In the genomic region with DNA sequence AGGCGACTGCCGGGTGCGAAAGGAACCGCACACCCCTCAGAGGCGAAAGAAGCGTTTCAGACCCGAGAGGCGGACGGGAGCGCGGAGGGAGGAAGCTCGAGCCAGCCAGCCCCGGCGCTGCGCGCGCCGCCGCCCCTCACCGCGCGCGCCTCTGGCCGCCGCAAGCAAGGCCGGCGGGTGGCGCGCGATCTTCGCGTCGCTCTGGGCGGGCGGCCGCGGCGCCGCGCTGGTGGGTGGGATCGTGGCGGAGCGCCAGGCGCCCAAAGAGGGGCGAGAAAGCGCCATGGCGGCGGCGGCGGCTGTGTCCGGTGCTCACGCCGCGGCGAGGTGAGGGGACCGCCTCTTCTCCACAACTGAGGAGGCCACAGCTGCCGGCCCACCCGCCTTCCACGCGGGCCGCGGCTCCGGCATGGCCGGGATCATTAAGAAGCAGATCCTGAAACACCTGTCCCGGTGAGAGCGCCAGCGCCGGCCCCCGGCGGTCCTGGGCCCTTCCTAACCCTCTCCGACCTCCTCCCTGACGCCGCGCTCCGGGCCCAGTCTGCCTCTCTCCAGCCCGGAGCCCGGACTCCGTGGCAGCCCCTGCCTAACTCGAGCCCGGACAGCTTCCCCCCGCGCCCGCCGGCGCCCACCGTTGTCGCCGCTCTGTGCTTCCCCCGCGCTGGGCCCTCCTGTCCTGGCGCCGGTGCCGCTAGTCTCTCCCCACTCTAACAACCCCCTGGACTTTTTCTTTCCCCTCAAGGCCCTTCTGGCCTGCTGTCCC, we compare ENCODE assay signal across 1 cellular context.
TF ChIP-seq lines count a peak whose summit lies in the region.

A gene with protein sequence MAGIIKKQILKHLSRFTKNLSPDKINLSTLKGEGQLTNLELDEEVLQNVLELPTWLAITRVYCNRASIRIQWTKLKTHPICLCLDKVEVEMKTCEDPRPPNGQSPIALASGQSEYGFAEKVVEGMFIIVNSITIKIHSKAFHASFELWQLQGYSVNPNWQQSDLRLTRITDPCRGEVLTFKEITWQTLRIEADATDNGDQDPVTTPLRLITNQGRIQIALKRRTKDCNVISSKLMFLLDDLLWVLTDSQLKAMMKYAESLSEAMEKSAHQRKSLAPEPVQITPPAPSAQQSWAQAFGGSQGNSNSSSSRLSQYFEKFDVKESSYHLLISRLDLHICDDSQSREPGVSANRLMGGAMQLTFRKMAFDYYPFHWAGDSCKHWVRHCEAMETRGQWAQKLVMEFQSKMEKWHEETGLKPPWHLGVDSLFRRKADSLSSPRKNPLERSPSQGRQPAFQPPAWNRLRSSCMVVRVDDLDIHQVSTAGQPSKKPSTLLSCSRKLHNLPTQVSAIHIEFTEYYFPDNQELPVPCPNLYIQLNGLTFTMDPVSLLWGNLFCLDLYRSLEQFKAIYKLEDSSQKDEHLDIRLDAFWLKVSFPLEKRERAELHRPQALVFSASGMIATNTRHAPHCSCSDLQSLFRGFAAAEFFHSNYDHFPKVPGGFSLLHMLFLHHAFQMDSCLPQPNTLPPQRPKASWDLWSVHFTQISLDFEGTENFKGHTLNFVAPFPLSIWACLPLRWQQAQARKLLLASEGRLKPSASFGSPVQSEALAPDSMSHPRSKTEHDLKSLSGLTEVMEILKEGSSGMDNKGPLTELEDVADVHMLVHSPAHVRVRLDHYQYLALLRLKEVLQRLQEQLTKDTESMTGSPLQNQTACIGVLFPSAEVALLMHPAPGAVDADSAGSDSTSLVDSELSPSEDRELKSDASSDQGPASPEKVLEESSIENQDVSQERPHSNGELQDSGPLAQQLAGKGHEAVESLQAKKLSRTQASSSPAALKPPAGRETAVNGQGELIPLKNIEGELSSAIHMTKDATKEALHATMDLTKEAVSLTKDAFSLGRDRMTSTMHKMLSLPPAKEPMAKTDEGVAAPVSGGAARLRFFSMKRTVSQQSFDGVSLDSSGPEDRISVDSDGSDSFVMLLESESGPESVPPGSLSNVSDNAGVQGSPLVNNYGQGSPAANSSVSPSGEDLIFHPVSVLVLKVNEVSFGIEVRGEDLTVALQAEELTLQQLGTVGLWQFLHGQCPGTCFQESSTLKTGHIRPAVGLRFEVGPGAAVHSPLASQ (N-terminal part only) (plus strand): TSS at position 242 of the 763 bp plus-strand sequence. CDS start 168 bp downstream, at position 410.

TF ChIP-seq in HEK293, 187 proteins besides CTCF, POLR2A, EP300 and RAD21 (continued from another document and continues in another):
- TF ChIP-seq ZBTB10 (tag by site-specific recombination; IDR thresholded peaks at IDR 0.05) = peak; percentile 44; the same call in 1 of the 2 replicates
- TF ChIP-seq ZFP3 (tag by site-specific recombination; IDR thresholded peaks at IDR 0.05; ENCODE audit: low read depth) = no peak
- peak; percentile 54; the same call in 1 of the 2 replicates for TF ChIP-seq ZNF223 (tag by site-specific recombination; IDR thresholded peaks at IDR 0.05)
- no peak for TF ChIP-seq ZNF280D (tag by site-specific recombination; IDR thresholded peaks at IDR 0.05)
- peak; percentile 36; the same call in 1 of the 2 replicates for TF ChIP-seq SP7 (tag by site-specific recombination; IDR thresholded peaks at IDR 0.05)
- peak; percentile 41; the same call in 1 of the 2 replicates for TF ChIP-seq YY1 (tag by site-specific recombination; IDR thresholded peaks at IDR 0.05)
- 0 out of 2 replicates have a peak, but pooled peaks have one; percentile 17 for TF ChIP-seq KLF8 (tag by site-specific recombination; IDR thresholded peaks at IDR 0.05)
- TF ChIP-seq YY2 (tag by site-specific recombination; IDR thresholded peaks at IDR 0.05) = 0 out of 2 replicates have a peak, but pooled peaks have one; percentile 25
- peak; percentile 71; the same call in 1 of the 2 replicates for TF ChIP-seq ZFP69B (tag by site-specific recombination; IDR thresholded peaks at IDR 0.05)
- no peak for TF ChIP-seq RBAK (tag by site-specific recombination; IDR thresholded peaks at IDR 0.05)
- 0 out of 2 replicates have a peak, but pooled peaks have one; percentile 19 for TF ChIP-seq ZNF76 (tag by site-specific recombination; IDR thresholded peaks at IDR 0.05; ENCODE audit: borderline replicate concordance, low read depth)
- 0 out of 2 replicates have a peak, but pooled peaks have one; percentile 10 for TF ChIP-seq ZBTB21 (tag by site-specific recombination; IDR thresholded peaks at IDR 0.05)
- TF ChIP-seq ZBTB26 (tag by site-specific recombination; optimal IDR thresholded peaks at IDR 0.05) = peak; percentile 61
- peak; percentile 31; the same call in 1 of the 2 replicates for TF ChIP-seq ZSCAN30 (tag by site-specific recombination; IDR thresholded peaks at IDR 0.05)
- TF ChIP-seq ZNF433 (tag by site-specific recombination; IDR thresholded peaks at IDR 0.05; ENCODE audit: low read depth) = no peak
- TF ChIP-seq ZSCAN16 (tag by site-specific recombination; IDR thresholded peaks at IDR 0.05) = 0 out of 2 replicates have a peak, but pooled peaks have one; percentile 53
- TF ChIP-seq ZNF645 (tag by site-specific recombination; IDR thresholded peaks at IDR 0.05) = 0 out of 2 replicates have a peak, but pooled peaks have one; percentile 24
- TF ChIP-seq ZBTB17 (tag by site-specific recombination; IDR thresholded peaks at IDR 0.05) = no peak
- 0 out of 2 replicates have a peak, but pooled peaks have one; percentile 73 for TF ChIP-seq ZNF391 (tag by site-specific recombination; IDR thresholded peaks at IDR 0.05; ENCODE audit: borderline replicate concordance, low read depth)
- TF ChIP-seq SCRT1 (tag by site-specific recombination; IDR thresholded peaks at IDR 0.05; ENCODE audit: borderline replicate concordance) = no peak
- TF ChIP-seq, protein P1, sequence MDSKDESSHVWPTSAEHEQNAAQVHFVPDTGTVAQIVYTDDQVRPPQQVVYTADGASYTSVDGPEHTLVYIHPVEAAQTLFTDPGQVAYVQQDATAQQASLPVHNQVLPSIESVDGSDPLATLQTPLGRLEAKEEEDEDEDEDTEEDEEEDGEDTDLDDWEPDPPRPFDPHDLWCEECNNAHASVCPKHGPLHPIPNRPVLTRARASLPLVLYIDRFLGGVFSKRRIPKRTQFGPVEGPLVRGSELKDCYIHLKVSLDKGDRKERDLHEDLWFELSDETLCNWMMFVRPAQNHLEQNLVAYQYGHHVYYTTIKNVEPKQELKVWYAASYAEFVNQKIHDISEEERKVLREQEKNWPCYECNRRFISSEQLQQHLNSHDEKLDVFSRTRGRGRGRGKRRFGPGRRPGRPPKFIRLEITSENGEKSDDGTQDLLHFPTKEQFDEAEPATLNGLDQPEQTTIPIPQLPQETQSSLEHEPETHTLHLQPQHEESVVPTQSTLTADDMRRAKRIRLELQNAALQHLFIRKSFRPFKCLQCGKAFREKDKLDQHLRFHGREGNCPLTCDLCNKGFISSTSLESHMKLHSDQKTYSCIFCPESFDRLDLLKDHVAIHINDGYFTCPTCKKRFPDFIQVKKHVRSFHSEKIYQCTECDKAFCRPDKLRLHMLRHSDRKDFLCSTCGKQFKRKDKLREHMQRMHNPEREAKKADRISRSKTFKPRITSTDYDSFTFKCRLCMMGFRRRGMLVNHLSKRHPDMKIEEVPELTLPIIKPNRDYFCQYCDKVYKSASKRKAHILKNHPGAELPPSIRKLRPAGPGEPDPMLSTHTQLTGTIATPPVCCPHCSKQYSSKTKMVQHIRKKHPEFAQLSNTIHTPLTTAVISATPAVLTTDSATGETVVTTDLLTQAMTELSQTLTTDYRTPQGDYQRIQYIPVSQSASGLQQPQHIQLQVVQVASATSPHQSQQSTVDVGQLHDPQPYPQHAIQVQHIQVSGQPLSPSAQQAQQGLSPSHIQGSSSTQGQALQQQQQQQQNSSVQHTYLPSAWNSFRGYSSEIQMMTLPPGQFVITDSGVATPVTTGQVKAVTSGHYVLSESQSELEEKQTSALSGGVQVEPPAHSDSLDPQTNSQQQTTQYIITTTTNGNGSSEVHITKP (tag by site-specific recombination; IDR thresholded peaks at IDR 0.05) = no peak
- TF ChIP-seq ZNF600 (tag by site-specific recombination; IDR thresholded peaks at IDR 0.05) = peak; percentile 87
- TF ChIP-seq, protein P2, sequence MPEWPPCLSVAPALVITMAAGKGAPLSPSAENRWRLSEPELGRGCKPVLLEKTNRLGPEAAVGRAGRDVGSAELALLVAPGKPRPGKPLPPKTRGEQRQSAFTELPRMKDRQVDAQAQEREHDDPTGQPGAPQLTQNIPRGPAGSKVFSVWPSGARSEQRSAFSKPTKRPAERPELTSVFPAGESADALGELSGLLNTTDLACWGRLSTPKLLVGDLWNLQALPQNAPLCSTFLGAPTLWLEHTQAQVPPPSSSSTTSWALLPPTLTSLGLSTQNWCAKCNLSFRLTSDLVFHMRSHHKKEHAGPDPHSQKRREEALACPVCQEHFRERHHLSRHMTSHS (tag by site-specific recombination; IDR thresholded peaks at IDR 0.05) = no peak
- peak; percentile 35; the same call in 1 of the 2 replicates for TF ChIP-seq KLF7 (tag by site-specific recombination; IDR thresholded peaks at IDR 0.05; ENCODE audit: borderline replicate concordance)
- TF ChIP-seq ZEB2 (tag by site-specific recombination; IDR thresholded peaks at IDR 0.05) = 0 out of 2 replicates have a peak, but pooled peaks have one; percentile 68
- TF ChIP-seq ZBTB48 (tag by site-specific recombination; IDR thresholded peaks at IDR 0.05) = peak; percentile 78; the same call in 1 of the 2 replicates
- TF ChIP-seq TRIM28 (IDR thresholded peaks at IDR 0.05; ENCODE audit: borderline replicate concordance, low read length) = 0 out of 2 replicates have a peak, but pooled peaks have one; percentile 41
